Comparison of ENCODE assay signal across 7 cellular contexts in the genomic region with DNA sequence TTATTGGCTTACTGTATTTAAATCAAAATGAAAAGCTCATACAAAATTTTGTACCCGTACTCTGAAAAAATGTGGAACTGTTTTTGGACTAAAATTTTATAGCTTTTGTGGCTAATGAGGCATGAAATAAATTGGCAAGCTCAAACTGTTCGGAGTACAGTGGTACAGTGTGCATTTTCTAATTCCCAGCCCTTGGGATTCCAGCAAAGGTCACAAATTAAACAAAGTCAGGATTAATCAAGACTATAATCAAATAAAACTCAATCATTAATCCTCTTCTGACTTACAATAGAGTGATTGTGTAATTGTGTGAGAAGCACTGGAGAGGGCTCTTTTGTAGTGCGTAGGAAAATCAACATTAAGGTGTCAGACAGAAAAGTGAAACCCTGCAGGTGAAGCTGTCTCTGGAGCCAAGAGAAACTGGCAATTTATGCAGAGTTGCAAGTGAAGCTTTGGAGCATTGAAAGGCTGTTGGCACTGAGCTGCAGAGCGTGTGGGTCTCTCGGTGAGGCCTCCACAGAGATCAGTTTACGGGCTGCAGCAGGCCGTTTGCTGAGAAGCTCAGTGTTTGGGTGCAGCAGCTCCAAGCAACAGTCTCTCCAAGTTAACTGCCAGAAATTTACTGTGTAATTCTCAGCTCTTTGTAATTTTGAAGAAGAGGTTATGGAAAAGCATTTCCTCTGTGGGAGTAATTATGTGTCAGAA.
A peak's percentile ranks its signal among the peaks of the same experiment; 100 is the strongest.
DNase-seq lines count a peak whose midpoint lies in the region; ATAC-seq and TF ChIP-seq lines count a peak whose summit lies in the region.

No MANE protein-coding gene starts in this region.

- TF ChIP-seq CTCF in KMS-11 (conservative IDR thresholded peaks at IDR 0.05; ENCODE audit: low read depth, low read length) (no peak), RWPE2 (IDR thresholded peaks at IDR 0.05; ENCODE audit: poor library complexity, severe bottlenecking) (no peak)

- H2AFZ ChIP-seq in KMS-11 (ENCODE audit: low read depth) = no peak overlapping the region

- no peak overlapping the region for H3K4me3 ChIP-seq in KMS-11 (IDR thresholded peaks at IDR 0.05; ENCODE audit: insufficient read depth, low read depth, low read length)
- no peak overlapping the region for H3K4me3 ChIP-seq in RWPE2 (ENCODE audit: severe bottlenecking)
- no peak overlapping the region for H3K4me3 ChIP-seq in skeletal muscle tissue (ENCODE audit: low read length in 3 of 3)

- no peaks in the 10 kb centered on the region for H4K20me1 ChIP-seq in KMS-11 (ENCODE audit: insufficient read depth)

- H3K27me3 ChIP-seq in KMS-11 (ENCODE audit: insufficient read depth, low read depth) (no peaks in the 10 kb centered on the region), RWPE2 (ENCODE audit: insufficient read depth, poor library complexity, severe bottlenecking) (no peaks in the 10 kb centered on the region), skeletal muscle tissue (ENCODE audit: control insufficient read depth in 3 of 3, insufficient read depth in 3 of 3, low read length in 3 of 3) (no peaks in the 10 kb centered on the region)

- no peaks in the 10 kb centered on the region for H3K36me3 ChIP-seq in KMS-11 (ENCODE audit: insufficient read depth)
- peaks cover 27% of the 10 kb centered on the region for H3K36me3 ChIP-seq in RWPE2 (ENCODE audit: low read depth)
- no peaks in the 10 kb centered on the region for H3K36me3 ChIP-seq in skeletal muscle tissue (ENCODE audit: control insufficient read depth in 3 of 3, insufficient read depth in 3 of 3, low read length in 3 of 3)

- ATAC-seq in RWPE2 (ENCODE audit: low read depth) (peak; percentile 60), HG03342 (IDR thresholded peaks at IDR 0.05; ENCODE audit: unreplicated experiment) (no peak)

- DNase-seq in RWPE2 (ENCODE audit: low spot score) (no peak), head of caudate nucleus (peak; percentile 14 to 70 (median 42)), NOMO-1 (lab: John Stamatoyannopoulos, UW; ENCODE audit: unreplicated experiment in 2 of 2) (no peak), SKM-1 (lab: John Stamatoyannopoulos, UW; ENCODE audit: unreplicated experiment) (no peak)

- peak overlapping the region; percentile 61 for H3K4me2 ChIP-seq in KMS-11

- intact Hi-C loops in head of caudate nucleus (cut with DNase I) = no loop called here

- H3K9ac ChIP-seq in KMS-11 = peak overlapping the region; percentile 26; the same call in 1 of the 2 replicates
- H3K9ac ChIP-seq in skeletal muscle tissue (ENCODE audit: low read depth in 1 of 3, low read length in 3 of 3) = peak overlapping the region in 1 of 3 donors; percentile 41

- H3K9me3 ChIP-seq in RWPE2 (ENCODE audit: severe bottlenecking) = peaks cover 6% of the 10 kb centered on the region
- H3K9me3 ChIP-seq in skeletal muscle tissue (ENCODE audit: control insufficient read depth in 3 of 3, low read length in 3 of 3) = peaks cover 0 to 2% (median 0%) of the 10 kb centered on the region in 3 donors

- H3K27ac ChIP-seq in KMS-11 = peak overlapping the region; percentile 53
- no peak overlapping the region for H3K27ac ChIP-seq in RWPE2 (ENCODE audit: poor library complexity, severe bottlenecking)
- H3K27ac ChIP-seq in skeletal muscle tissue (ENCODE audit: low read depth, low read length) = peak overlapping the region; percentile 21

- no peaks in the 10 kb centered on the region for H3K79me2 ChIP-seq in KMS-11 (ENCODE audit: insufficient read depth, low read depth)

- H3K4me1 ChIP-seq in KMS-11 (ENCODE audit: low read depth, poor library complexity, severe bottlenecking) (peaks cover 44% of the 10 kb centered on the region), RWPE2 (ENCODE audit: insufficient read depth, poor library complexity, severe bottlenecking) (peaks cover 20% of the 10 kb centered on the region), skeletal muscle tissue (ENCODE audit: control insufficient read depth in 3 of 3, insufficient read depth in 3 of 3, low read length in 3 of 3) (peaks cover 6 to 9% (median 6%) of the 10 kb centered on the region in 3 donors)

Comparison
In these comparisons a context has a peak if more than half of its experiments do, and no peak if none do; other contexts are left out.
1. DNase-seq: peak in head of caudate nucleus (42 of 42); none in RWPE2 (single experiment), NOMO-1 (0 of 2) and SKM-1 (single experiment).